17 cellular contexts compared by ENCODE assay signal in the genomic region with DNA sequence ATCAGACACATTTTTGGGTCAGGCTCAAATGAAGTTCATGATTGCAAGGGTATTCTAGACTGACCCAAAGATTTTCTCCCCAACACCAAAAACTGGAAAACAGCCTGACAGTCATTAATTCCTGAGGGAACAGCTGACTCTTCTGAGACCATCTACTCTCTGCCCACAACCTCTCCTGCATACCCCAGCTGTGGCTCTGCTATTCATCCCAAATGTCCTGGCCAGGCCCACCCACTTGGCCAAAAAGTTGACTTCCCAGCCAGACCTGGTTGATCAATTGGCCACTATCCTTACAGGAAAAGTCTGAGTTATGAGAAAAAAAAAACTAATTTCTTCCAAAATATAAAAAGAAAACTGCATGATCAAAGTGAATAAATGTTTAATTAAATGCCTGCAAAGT.
DNase-seq lines count a peak whose midpoint lies in the region; ATAC-seq lines count a peak whose summit lies in the region.
"Had no signal": no experiment of that assay in that cellular context is flagged by ENCODE, and none has a peak within 500 bp of the region (broad histone marks: within the 10 kb centered on the region; RNA-seq: fewer than 3 reads in every experiment).

No MANE protein-coding gene starts in this region.

- ATAC-seq in activated naive CD4-positive, alpha-beta T cell treated with anti-CD3 and anti-CD28 coated beads, Interleukin-2, amount 50 U/mL, for 72 hours, result no peak
- no peak for ATAC-seq in activated CD4-positive, CD25-positive, alpha-beta regulatory T cell treated with anti-CD3 and anti-CD28 coated beads, Interleukin-2, amount 50 U/mL, for 24 hours
- ATAC-seq: HCT116, PC-3 had no signal

- H3K27me3 ChIP-seq in SJCRH30, result no peaks in the 10 kb centered on the region
- H3K27me3 ChIP-seq: BE2C had no signal

- H3K9me3 Mint-ChIP-seq in activated naive CD4-positive, alpha-beta T cell treated with anti-CD3 and anti-CD28 coated beads, Interleukin-2, amount 10 ng/mL, durations not matched to agents 7 days and 5 days, result no peaks in the 10 kb centered on the region
- no peaks in the 10 kb centered on the region for H3K9me3 Mint-ChIP-seq in activated naive CD4-positive, alpha-beta T cell treated with anti-CD3 and anti-CD28 coated beads, Interleukin-2, amount 50 U/mL, for 72 hours
- H3K9me3 Mint-ChIP-seq: CD4-positive, CD25-positive, alpha-beta regulatory T cell had no signal

- H3K9me3 ChIP-seq in SJCRH30 (replicated peaks), result no peaks in the 10 kb centered on the region
- H3K9me3 ChIP-seq: BE2C had no signal

- peaks cover 72% of the 10 kb centered on the region for H3K4me1 Mint-ChIP-seq in activated naive CD4-positive, alpha-beta T cell treated with anti-CD3 and anti-CD28 coated beads, Interleukin-2, amount 10 ng/mL, durations not matched to agents 7 days and 5 days

- no peaks in the 10 kb centered on the region for H3K36me3 ChIP-seq in SJCRH30
- H3K36me3 ChIP-seq: BE2C had no signal

- H3K27me3 Mint-ChIP-seq in activated naive CD4-positive, alpha-beta T cell treated with anti-CD3 and anti-CD28 coated beads, Interleukin-2, amount 10 ng/mL, durations not matched to agents 7 days and 5 days, result peaks cover 10% of the 10 kb centered on the region
- H3K27me3 Mint-ChIP-seq: CD4-positive, CD25-positive, alpha-beta regulatory T cell had no signal

- no peak overlapping the region for H3K4me3 Mint-ChIP-seq in activated naive CD4-positive, alpha-beta T cell treated with anti-CD3 and anti-CD28 coated beads, Interleukin-2, amount 10 ng/mL, durations not matched to agents 7 days and 5 days

- H3K27ac ChIP-seq in SJCRH30 (no peak overlapping the region; the same call in 1 of the 2 replicates), caudate nucleus (ENCODE audit: low read depth, low read length) (no peak overlapping the region)

- H3K36me3 Mint-ChIP-seq in activated naive CD4-positive, alpha-beta T cell treated with anti-CD3 and anti-CD28 coated beads, Interleukin-2, amount 10 ng/mL, durations not matched to agents 7 days and 5 days, result peaks cover 10% of the 10 kb centered on the region
- H3K36me3 Mint-ChIP-seq in activated naive CD4-positive, alpha-beta T cell treated with anti-CD3 and anti-CD28 coated beads, Interleukin-2, amount 50 U/mL, for 72 hours, result no peaks in the 10 kb centered on the region
- H3K36me3 Mint-ChIP-seq: CD4-positive, CD25-positive, alpha-beta regulatory T cell had no signal

- H3K4me1 ChIP-seq in SJCRH30, result peaks cover 78% of the 10 kb centered on the region
- H3K4me1 ChIP-seq: BE2C had no signal

- H3K27ac Mint-ChIP-seq in activated naive CD4-positive, alpha-beta T cell treated with anti-CD3 and anti-CD28 coated beads, Interleukin-2, amount 10 ng/mL, durations not matched to agents 7 days and 5 days, result peak overlapping the region; percentile 33
- no peak overlapping the region for H3K27ac Mint-ChIP-seq in activated naive CD4-positive, alpha-beta T cell treated with anti-CD3 and anti-CD28 coated beads, Interleukin-2, amount 50 U/mL, for 72 hours
- H3K27ac Mint-ChIP-seq: CD4-positive, CD25-positive, alpha-beta regulatory T cell had no signal

- DNase-seq in activated naive CD4-positive, alpha-beta T cell treated with anti-CD3 and anti-CD28 coated beads, Interleukin-2, amount 10 ng/mL, durations not matched to agents 7 days and 5 days, result no peak
- DNase-seq in activated naive CD4-positive, alpha-beta T cell treated with anti-CD3 and anti-CD28 coated beads, Interleukin-2, amount 50 U/mL, for 72 hours (ENCODE audit: low spot score in 2 of 2), result no peak
- DNase-seq in SJCRH30 (peak; percentile 73 to 84), myocyte (ENCODE audit: low read depth) (peak; percentile 44), caudate nucleus (lab: John Stamatoyannopoulos, UW) (no peak), HuH-7 (ENCODE audit: low spot score) (no peak)
- DNase-seq: BE2C; CD4-positive, CD25-positive, alpha-beta regulatory T cell; EL; NCI-H1105 treated with DMSO at 0.1 percent for 48 hours; NCI-H2029 treated with DMSO at 0.1 percent for 48 hours; NCI-H2171 treated with DMSO at 0.1 percent for 48 hours; NCI-H524 treated with DMSO at 0.1 percent for 48 hours; PC-3; Right ventricle myocardium superior had no signal

- H3K4me3 ChIP-seq in SJCRH30, result no peak overlapping the region

- CTCF ChIA-PET in activated naive CD4-positive, alpha-beta T cell treated with anti-CD3 and anti-CD28 coated beads, Interleukin-2, amount 10 ng/mL, durations not matched to agents 7 days and 5 days (lab: Charles Lee), result interaction anchor here (2.5 kb wide), 1 partner anchor 43 kb away, joined by 15 read pairs; no protein-coding TSS in a partner anchor

Comparison
In these comparisons a context has a peak if more than half of its experiments do, and no peak if none do; other contexts are left out.
1. DNase-seq: peak in SJCRH30 (2 of 2) and myocyte (single experiment); none in activated naive CD4-positive, alpha-beta T cell treated with anti-CD3 and anti-CD28 coated beads, Interleukin-2, amount 10 ng/mL, durations not matched to agents 7 days and 5 days (single experiment), activated naive CD4-positive, alpha-beta T cell treated with anti-CD3 and anti-CD28 coated beads, Interleukin-2, amount 50 U/mL, for 72 hours (0 of 2), caudate nucleus (0 of 61) and HuH-7 (single experiment).